In the genomic region with DNA sequence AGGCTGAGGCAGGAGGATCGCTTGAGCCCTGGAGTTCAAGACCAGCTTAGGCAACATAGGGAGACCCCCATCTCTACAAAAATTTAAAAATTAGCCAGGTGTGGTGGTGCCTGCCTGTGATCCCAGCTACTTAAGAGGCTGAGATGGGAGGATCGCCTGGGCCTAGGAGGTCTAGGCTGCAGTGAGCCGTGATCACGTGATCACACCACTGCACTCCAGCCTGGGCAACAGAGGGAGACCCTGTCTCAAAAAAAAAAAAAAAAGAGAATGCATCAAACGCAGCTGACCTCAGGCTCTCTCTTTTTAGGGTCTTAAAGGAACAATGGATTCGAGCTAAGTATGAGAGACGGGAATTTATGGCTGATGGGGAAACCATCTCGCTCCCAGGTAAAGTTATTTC, we compare ENCODE assay signal across 2 cellular contexts.
TF ChIP-seq lines count a peak whose summit lies in the region.
"Not testable (repeated sequence)": the region's sequence is repeated elsewhere in the genome, so short reads cannot be mapped to it uniquely, and the experiment has no call there.

No MANE protein-coding gene starts in this region.

TF ChIP-seq in K562, 482 proteins besides CTCF, POLR2A, EP300 and RAD21:
- TF ChIP-seq TOE1 (IDR thresholded peaks at IDR 0.05; ENCODE audit: borderline replicate concordance) (0 out of 2 replicates have a peak, but pooled peaks have one; percentile 39), CBFA2T2 (conservative IDR thresholded peaks at IDR 0.05) (peak; percentile 34; the same call in 1 of the 2 replicates), RAD51 (IDR thresholded peaks at IDR 0.05; ENCODE audit: borderline replicate concordance, low read depth) (peak; percentile 73), TFE3 (CRISPR knock-in tag; IDR thresholded peaks at IDR 0.05) (peak; percentile 75)
- not testable (repeated sequence) for TF ChIP-seq TOE1 (CRISPR knock-in tag; IDR thresholded peaks at IDR 0.05; ENCODE audit: borderline replicate concordance, low read depth)

TF ChIP-seq in HepG2, 621 proteins besides CTCF, POLR2A, EP300 and RAD21:
- peak; percentile 65; the same call in 1 of the 2 replicates for TF ChIP-seq RAD51 (IDR thresholded peaks at IDR 0.05; ENCODE audit: borderline replicate concordance)
